In the genomic region with DNA sequence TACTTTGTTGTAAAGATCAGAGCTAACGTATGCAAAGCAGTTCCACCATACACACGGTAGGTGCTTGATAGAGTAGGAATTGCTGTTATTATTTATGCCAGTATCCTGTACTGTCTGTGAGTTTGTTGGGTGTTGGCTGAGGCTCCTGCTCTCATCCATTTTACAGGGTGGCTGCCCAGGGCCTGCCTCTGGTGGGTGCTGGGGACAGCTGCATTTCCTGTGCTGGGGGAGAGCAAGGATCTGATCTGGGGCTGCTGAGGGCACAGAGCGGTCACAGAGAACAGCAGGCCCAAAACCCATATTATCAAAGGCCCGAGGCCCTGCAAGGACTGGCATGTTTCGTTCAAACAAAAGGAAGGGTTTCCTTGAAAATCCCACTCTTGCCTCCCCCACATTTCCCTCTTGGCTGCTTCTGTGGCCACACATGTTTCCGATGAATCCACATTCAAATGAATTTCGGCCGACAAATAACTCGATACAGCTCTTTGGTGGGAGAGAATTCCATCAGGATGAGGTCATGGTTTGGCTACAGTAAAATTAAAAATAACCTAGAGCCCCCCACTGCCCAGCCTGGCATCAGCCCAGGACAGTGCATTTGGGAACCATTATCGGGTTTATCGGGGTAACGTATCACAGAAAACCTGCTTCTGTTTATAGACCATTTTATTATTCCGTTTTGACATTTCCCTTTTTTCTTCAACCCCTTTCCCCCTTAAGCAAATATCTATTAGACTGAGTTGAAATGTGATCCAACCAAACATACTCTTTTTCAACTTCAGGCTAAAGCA, we compare ENCODE assay signal across 18 cellular contexts.
"Had no signal": no experiment of that assay in that cellular context is flagged by ENCODE, and none has a peak within 500 bp of the region (broad histone marks: within the 10 kb centered on the region; RNA-seq: fewer than 3 reads in every experiment).

No MANE protein-coding gene starts in this region.

- H3K4me3 ChIP-seq: colonic mucosa, lung, ovary, testis had no signal

- H3K27ac ChIP-seq: colonic mucosa, epithelial cell of prostate, ovary, testis had no signal

- H3K27me3 Mint-ChIP-seq: activated CD4-positive, alpha-beta T cell treated with anti-CD3 and anti-CD28 coated beads, Interleukin-2, amount 10 ng/mL, durations not matched to agents 7 days and 5 days had no signal

- H3K9me3 ChIP-seq: colonic mucosa, ovary, testis had no signal

- DNase-seq: activated CD4-positive, alpha-beta T cell treated with anti-CD3 and anti-CD28 coated beads, Interleukin-2, amount 10 ng/mL, durations not matched to agents 7 days and 5 days; activated CD4-positive, CD25-positive, alpha-beta regulatory T cell; activated CD8-positive, alpha-beta memory T cell treated with anti-CD3 and anti-CD28 coated beads for 24 hours; amniotic stem cell; colonic mucosa; effector memory CD4-positive, alpha-beta T cell; hypothalamus; left cardiac atrium; naive thymus-derived CD8-positive, alpha-beta T cell; ovary; stimulated activated CD4-positive, alpha-beta T cell treated with anti-CD3 and anti-CD28 coated beads, Interleukin-4, amount 100 ng/mL, for 24 hours; T-helper 2 cell; testis had no signal

- H3K4me3 Mint-ChIP-seq: activated CD4-positive, alpha-beta T cell treated with anti-CD3 and anti-CD28 coated beads, Interleukin-2, amount 10 ng/mL, durations not matched to agents 7 days and 5 days; activated naive CD4-positive, alpha-beta T cell treated with anti-CD3 and anti-CD28 coated beads, Interleukin-2, amount 50 U/mL, for 24 hours; naive thymus-derived CD8-positive, alpha-beta T cell; stimulated activated naive CD8-positive, alpha-beta T cell treated with anti-CD3 and anti-CD28 coated beads, Interleukin-15, Interleukin-2, amounts not matched to agents 100 ng/mL and 50 ng/mL, for 24 hours had no signal

- H3K4me1 ChIP-seq: colonic mucosa, testis had no signal

- H3K36me3 ChIP-seq: colonic mucosa, ovary had no signal

- H3K27ac Mint-ChIP-seq: activated CD4-positive, alpha-beta T cell treated with anti-CD3 and anti-CD28 coated beads, Interleukin-2, amount 10 ng/mL, durations not matched to agents 7 days and 5 days; activated naive CD4-positive, alpha-beta T cell treated with anti-CD3 and anti-CD28 coated beads, Interleukin-2, amount 50 U/mL, for 24 hours; naive thymus-derived CD8-positive, alpha-beta T cell; stimulated activated naive CD8-positive, alpha-beta T cell treated with anti-CD3 and anti-CD28 coated beads, Interleukin-15, Interleukin-2, amounts not matched to agents 100 ng/mL and 50 ng/mL, for 24 hours had no signal

- H3K9me3 Mint-ChIP-seq: activated CD4-positive, alpha-beta T cell treated with anti-CD3 and anti-CD28 coated beads, Interleukin-2, amount 10 ng/mL, durations not matched to agents 7 days and 5 days; activated naive CD4-positive, alpha-beta T cell treated with anti-CD3 and anti-CD28 coated beads, Interleukin-2, amount 50 U/mL, for 24 hours; naive thymus-derived CD8-positive, alpha-beta T cell; stimulated activated naive CD8-positive, alpha-beta T cell treated with anti-CD3 and anti-CD28 coated beads, Interleukin-15, Interleukin-2, amounts not matched to agents 100 ng/mL and 50 ng/mL, for 24 hours had no signal

- FAIRE-seq: TTC549 had no signal

- H3K36me3 Mint-ChIP-seq: activated naive CD4-positive, alpha-beta T cell treated with anti-CD3 and anti-CD28 coated beads, Interleukin-2, amount 50 U/mL, for 24 hours; naive thymus-derived CD8-positive, alpha-beta T cell had no signal

- H3K4me1 Mint-ChIP-seq: activated CD4-positive, alpha-beta T cell treated with anti-CD3 and anti-CD28 coated beads, Interleukin-2, amount 10 ng/mL, durations not matched to agents 7 days and 5 days; activated naive CD4-positive, alpha-beta T cell treated with anti-CD3 and anti-CD28 coated beads, Interleukin-2, amount 50 U/mL, for 24 hours had no signal

- H3K27me3 ChIP-seq: colonic mucosa, ovary, testis had no signal
